ENCODE assay signal across 20 cellular contexts in the genomic region with DNA sequence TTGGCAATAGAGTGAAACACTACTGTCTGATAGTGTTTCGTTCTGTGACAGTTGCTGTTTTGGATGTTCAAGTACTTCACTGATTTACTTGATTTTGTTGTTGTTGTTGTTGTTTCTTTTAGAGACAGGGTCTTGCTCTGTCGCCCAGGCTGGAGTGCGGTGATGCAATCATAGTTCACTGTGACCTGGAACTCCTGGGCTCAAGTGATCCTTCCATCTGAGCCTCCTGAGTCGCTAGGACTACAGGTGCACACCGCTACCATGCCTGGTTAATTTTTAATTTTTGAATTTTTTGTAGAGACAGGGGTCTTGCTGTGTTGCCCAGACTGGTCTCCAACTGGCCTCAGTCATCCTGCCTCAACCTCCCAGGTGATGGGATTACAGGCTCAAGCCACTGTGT. TPM values are rescaled to one million over a fixed set of nuclear protein-coding genes. Genes with fewer than 3 reads are reported as not detected.
DNase-seq lines count a peak whose midpoint lies in the region; ATAC-seq and TF ChIP-seq lines count a peak whose summit lies in the region.
"Had no signal": no experiment of that assay in that cellular context is flagged by ENCODE, and none has a peak within 500 bp of the region (broad histone marks: within the 10 kb centered on the region; RNA-seq: fewer than 3 reads in every experiment).

No MANE protein-coding gene starts in this region.

- POLR2A ChIA-PET in PC-9 (lab: Charles Lee; ENCODE audit: unreplicated experiment) = interaction anchor here (0.6 kb wide), 1 partner anchor 19 kb away, joined by 3 read pairs; no protein-coding TSS in a partner anchor

- no peak for DNase-seq in stimulated activated naive CD8-positive, alpha-beta T cell treated with anti-CD3 and anti-CD28 coated beads, Interleukin-15, Interleukin-2, amounts not matched to agents 100 U/mL and 50 U/mL, for 24 hours
- DNase-seq in PC-9 (no peak), endothelial cell (ENCODE audit: low spot score) (no peak), suprapubic skin (ENCODE audit: low spot score in 2 of 2) (no peak), NCI-H2081 treated with DMSO at 0.1 percent for 48 hours (lab: John Stamatoyannopoulos, UW) (no peak), A172 (ENCODE audit: low spot score) (no peak)
- DNase-seq: activated CD4-positive, alpha-beta T cell treated with anti-CD3 and anti-CD28 coated beads, Interleukin-2, amount 50 U/mL, for 4 hours; activated effector memory CD4-positive, alpha-beta T cell treated with Interleukin-2 at 50 U/mL for 16 hours; AML-193; DMS 273 treated with DMSO at 0.1 percent for 48 hours; GM23248; mucosa of descending colon; NCI-H2081; NCI-H510A treated with DMSO at 0.1 percent for 48 hours; ovary; small intestine; stimulated activated CD4-positive, alpha-beta T cell treated with anti-CD3 and anti-CD28 coated beads, Interleukin-4, amount 100 ng/mL, for 24 hours; testis had no signal

- H3K27me3 ChIP-seq in PC-9 (ENCODE audit: insufficient read depth, low read depth) (no peaks in the 10 kb centered on the region), suprapubic skin (no peaks in the 10 kb centered on the region)
- H3K27me3 ChIP-seq: ovary, testis had no signal

- no peak for TF ChIP-seq POLR2A in suprapubic skin (IDR thresholded peaks at IDR 0.05)

- H3K9me3 ChIP-seq in PC-9 (ENCODE audit: insufficient read depth, low read depth) = no peaks in the 10 kb centered on the region
- no peaks in the 10 kb centered on the region for H3K9me3 ChIP-seq in suprapubic skin
- H3K9me3 ChIP-seq: mucosa of descending colon, ovary, testis had no signal

- H3K4me1 ChIP-seq in PC-9 (replicated peaks; ENCODE audit: insufficient read depth) (peaks cover 11% of the 10 kb centered on the region), suprapubic skin (peaks cover 40% of the 10 kb centered on the region)

- H3K27me3 Mint-ChIP-seq in stimulated activated naive CD8-positive, alpha-beta T cell treated with anti-CD3 and anti-CD28 coated beads, Interleukin-15, Interleukin-2, amounts not matched to agents 100 ng/mL and 50 ng/mL, for 24 hours = no peaks in the 10 kb centered on the region
- no peaks in the 10 kb centered on the region for H3K27me3 Mint-ChIP-seq in endothelial cell (ENCODE audit: unreplicated experiment)

- H2AFZ ChIP-seq in PC-9 = no peak overlapping the region
- H2AFZ ChIP-seq: GM23248 had no signal

- no peak overlapping the region for H3K4me2 ChIP-seq in PC-9

- no peaks in the 10 kb centered on the region for H3K9me3 Mint-ChIP-seq in stimulated activated naive CD8-positive, alpha-beta T cell treated with anti-CD3 and anti-CD28 coated beads, Interleukin-15, Interleukin-2, amounts not matched to agents 100 ng/mL and 50 ng/mL, for 24 hours
- no peaks in the 10 kb centered on the region for H3K9me3 Mint-ChIP-seq in endothelial cell (ENCODE audit: unreplicated experiment)

- TF ChIP-seq CTCF in PC-9 (conservative IDR thresholded peaks at IDR 0.05) (no peak), endothelial cell (IDR thresholded peaks at IDR 0.05; ENCODE audit: unreplicated experiment) (no peak), suprapubic skin (IDR thresholded peaks at IDR 0.05) (no peak)

- H3F3A ChIP-seq in PC-9 (ENCODE audit: insufficient read depth, low read depth) = peaks cover 5% of the 10 kb centered on the region; the same call in 1 of the 2 replicates

- H4K20me1 ChIP-seq in PC-9 (ENCODE audit: insufficient read depth) = peaks cover 13% of the 10 kb centered on the region; the same call in 1 of the 2 replicates

- intact Hi-C loops in PC-9 (cut with micrococcal nuclease; ENCODE audit: unreplicated experiment) = loop anchor here (10.0 kb wide), 1 partner anchor 544 kb away; the partner anchor contains the start of genes APOA2 and TOMM40L

- ATAC-seq in stimulated activated naive CD8-positive, alpha-beta T cell treated with anti-CD3 and anti-CD28 coated beads, Interleukin-15, Interleukin-2, amounts not matched to agents 100 U/mL and 50 U/mL, for 24 hours = no peak
- ATAC-seq: left lobe of liver, mucosa of descending colon had no signal

- peaks cover 47% of the 10 kb centered on the region for H3K4me1 Mint-ChIP-seq in stimulated activated naive CD8-positive, alpha-beta T cell treated with anti-CD3 and anti-CD28 coated beads, Interleukin-15, Interleukin-2, amounts not matched to agents 100 ng/mL and 50 ng/mL, for 24 hours (ENCODE audit: low read depth)
- H3K4me1 Mint-ChIP-seq in endothelial cell (ENCODE audit: unreplicated experiment) = peaks cover 20% of the 10 kb centered on the region

- no TSS peak for BruUV-seq in PC-9 (replicated peaks; lab: Mats Ljungman, UMichigan)

- H3K27ac ChIP-seq in PC-9 = no peak overlapping the region
- H3K27ac ChIP-seq in suprapubic skin = no peak overlapping the region
- H3K27ac ChIP-seq: GM23248, ovary, testis had no signal

- CTCF ChIA-PET in PC-9 (lab: Charles Lee) = no interaction called here

- H3K4me3 Mint-ChIP-seq in stimulated activated naive CD8-positive, alpha-beta T cell treated with anti-CD3 and anti-CD28 coated beads, Interleukin-15, Interleukin-2, amounts not matched to agents 100 ng/mL and 50 ng/mL, for 24 hours = peak overlapping the region; percentile 63
- H3K4me3 Mint-ChIP-seq in endothelial cell (ENCODE audit: unreplicated experiment) = peak overlapping the region; percentile 31

- 94% methylated on average over 5 of the region's 5 CpGs for WGBS in suprapubic skin

- 0 out of 2 replicates have a peak overlapping the region, but pooled peaks have one; percentile 1 for H3K4me3 ChIP-seq in PC-9
- no peak overlapping the region for H3K4me3 ChIP-seq in suprapubic skin
- H3K4me3 ChIP-seq: GM23248, mucosa of descending colon, ovary, testis had no signal

- TF ChIP-seq EP300 in suprapubic skin (IDR thresholded peaks at IDR 0.05) = no peak

- H3K79me2 ChIP-seq in PC-9 (ENCODE audit: low read depth) = peaks cover 75% of the 10 kb centered on the region

- H3K9me2 ChIP-seq in PC-9 (ENCODE audit: insufficient read depth) = no peaks in the 10 kb centered on the region

- H3K36me3 ChIP-seq in PC-9 (ENCODE audit: low read depth) (no peaks in the 10 kb centered on the region), suprapubic skin (no peaks in the 10 kb centered on the region)
- H3K36me3 ChIP-seq: ovary had no signal

- no peak overlapping the region for H3K27ac Mint-ChIP-seq in stimulated activated naive CD8-positive, alpha-beta T cell treated with anti-CD3 and anti-CD28 coated beads, Interleukin-15, Interleukin-2, amounts not matched to agents 100 ng/mL and 50 ng/mL, for 24 hours
- peak overlapping the region; percentile 76 for H3K27ac Mint-ChIP-seq in endothelial cell (ENCODE audit: unreplicated experiment)

- peaks cover 3% of the 10 kb centered on the region for H3K36me3 Mint-ChIP-seq in stimulated activated naive CD8-positive, alpha-beta T cell treated with anti-CD3 and anti-CD28 coated beads, Interleukin-15, Interleukin-2, amounts not matched to agents 100 ng/mL and 50 ng/mL, for 24 hours (ENCODE audit: low read depth)
- H3K36me3 Mint-ChIP-seq in endothelial cell (ENCODE audit: low read depth, unreplicated experiment) = no peaks in the 10 kb centered on the region

RNA-seq across cellular contexts. Expression of gene ATF6, which starts 2.3 kb away (rescaled TPM):
- 14.6 and 19.5 TPM in 2 replicates for total RNA-seq in PC-9 (2021)
- total RNA-seq in endothelial cell (ENCODE audit: unreplicated experiment) = 38.2 TPM
- 10 to 100 TPM; 28.0 to 32.4 (median 29.7) TPM for total RNA-seq in suprapubic skin
- 32.8 and 35.0 TPM in 2 replicates for total RNA-seq in A172 (2014; rRNA removed; shearing (Covaris generic))

RNA-seq across cellular contexts. Expression of gene DUSP12, which starts 18.9 kb away (rescaled TPM):
- total RNA-seq in PC-9 (2021) (21.0 and 23.6 TPM in 2 replicates), endothelial cell (ENCODE audit: unreplicated experiment) (27.8 TPM), suprapubic skin (10 to 100 TPM; 10.9 to 12.7 (median 11.9) TPM)
- 85.8 and 116 TPM in 2 replicates for total RNA-seq in A172 (2014; rRNA removed; shearing (Covaris generic))

RNA-seq across cellular contexts. Expression of gene FCRLB, which starts 47.1 kb away (rescaled TPM):
- total RNA-seq in PC-9 (2021) = 1.0 and 1.5 TPM in 2 replicates
- total RNA-seq in endothelial cell (ENCODE audit: unreplicated experiment) = 0.36 TPM
- total RNA-seq in suprapubic skin = 1 to 10 TPM in 1 of 4 donors, under 1 TPM in 2, not detected in 1; 0.72 to 1.4 (median 0.81) TPM
- total RNA-seq in A172 (2014; rRNA removed; shearing (Covaris generic)) = 2.7 and 3.1 TPM in 2 replicates
